In the genomic region with DNA sequence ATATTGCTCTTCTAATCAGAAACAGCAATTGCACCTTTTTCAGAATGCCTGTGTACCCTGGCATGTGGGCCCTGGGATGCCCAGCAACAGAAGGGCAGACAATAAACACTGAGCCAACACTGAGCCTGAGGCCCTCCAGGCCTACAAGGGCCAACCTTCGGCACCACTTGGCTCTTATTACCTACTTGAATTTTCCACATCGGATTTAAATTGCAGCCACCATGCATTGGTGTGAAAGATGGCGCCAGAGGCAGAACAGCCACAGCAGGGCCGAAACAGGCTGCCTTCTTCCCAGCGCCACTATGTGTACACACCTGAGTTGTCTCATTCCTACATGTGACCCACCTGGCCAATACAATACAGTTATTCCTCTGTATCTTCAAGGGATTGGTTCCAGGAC, we compare ENCODE assay signal across 18 cellular contexts. TPM values are rescaled to one million over a fixed set of nuclear protein-coding genes. Genes with fewer than 3 reads are reported as not detected.
A peak's percentile ranks its signal among the peaks of the same experiment; 100 is the strongest.
DNase-seq lines count a peak whose midpoint lies in the region; ATAC-seq and TF ChIP-seq lines count a peak whose summit lies in the region.
"Had no signal": no experiment of that assay in that cellular context is flagged by ENCODE, and none has a peak within 500 bp of the region (broad histone marks: within the 10 kb centered on the region; RNA-seq: fewer than 3 reads in every experiment).

No MANE protein-coding gene starts in this region.

- no peak overlapping the region for H3K27ac ChIP-seq in right cardiac atrium (ENCODE audit: low read length)
- H3K27ac ChIP-seq in spleen: no peak overlapping the region
- H3K27ac ChIP-seq: 22Rv1, BLaER1, C4-2B had no signal

- DNase-seq in DMS53 (lab: John Stamatoyannopoulos, UW) (peak; percentile 39), DMS53 treated with DMSO at 0.1 percent for 48 hours (lab: John Stamatoyannopoulos, UW; ENCODE audit: unreplicated experiment) (no peak), cardiac septum (ENCODE audit: low spot score) (peak; percentile 26), right cardiac atrium (no peak), spleen (peak; percentile 53)
- DNase-seq: Caco-2; CD4-positive, CD25-positive, alpha-beta regulatory T cell; CD8-positive, alpha-beta T cell; DMS153; DMS79 treated with DMSO at 0.1 percent for 48 hours; GF-D8; GOT3; HFFc6 had no signal

- 95% methylated on average over 5 of the region's 5 CpGs for WGBS in right cardiac atrium
- 95 to 98% (median 97%) methylated on average over 5 of the region's 5 CpGs for WGBS in spleen, 5 donors

- no peaks in the 10 kb centered on the region for H3K27me3 ChIP-seq in right cardiac atrium (ENCODE audit: control insufficient read depth, insufficient read depth)
- H3K27me3 ChIP-seq in spleen (replicated peaks in 1 of 7): no peaks in the 10 kb centered on the region
- H3K27me3 ChIP-seq: BLaER1 had no signal

- H3K9me3 ChIP-seq in right cardiac atrium (ENCODE audit: control insufficient read depth, low read length): no peaks in the 10 kb centered on the region
- H3K9me3 ChIP-seq in spleen: no peaks in the 10 kb centered on the region
- H3K9me3 ChIP-seq: BLaER1, Caco-2, HAP-1 had no signal

- intact Hi-C loops in cardiac septum (cut with DNase I) (no loop called here), right cardiac atrium (cut with DNase I) (loop anchor here in 1 of 4 donors (5.0 kb wide), 1 partner anchor 48 kb away; no protein-coding TSS in a partner anchor), spleen (cut with DNase I; ENCODE audit: low total_unique reads) (loop anchor here (10.0 kb wide), 1 partner anchor 51 kb away; a partner anchor contains a TSS)

- TF ChIP-seq CTCF in spleen (IDR thresholded peaks at IDR 0.05 in 8 of 11, conservative IDR thresholded peaks at IDR 0.05 in 3 of 11): no peak

- H3K36me3 ChIP-seq in spleen: no peaks in the 10 kb centered on the region
- H3K36me3 ChIP-seq: BLaER1, HAP-1 had no signal

- ATAC-seq in right cardiac atrium: no peak
- ATAC-seq in HG03457 (IDR thresholded peaks at IDR 0.05; ENCODE audit: unreplicated experiment): no peak
- ATAC-seq: CD8-positive, alpha-beta T cell had no signal

- H3K4me3 ChIP-seq in right cardiac atrium (ENCODE audit: low read length) (no peak overlapping the region), spleen (no peak overlapping the region)
- H3K4me3 ChIP-seq: BLaER1, HAP-1 had no signal

- H3K4me1 ChIP-seq in right cardiac atrium (ENCODE audit: control insufficient read depth, insufficient read depth, low read length) (no peaks in the 10 kb centered on the region), spleen (peaks cover 4 to 14% (median 7%) of the 10 kb centered on the region in 6 donors)
- H3K4me1 ChIP-seq: Caco-2 had no signal

- no peak for TF ChIP-seq POLR2A in spleen (IDR thresholded peaks at IDR 0.05)

RNA-seq across cellular contexts. Expression of a gene that starts 51.4 kb away (rescaled TPM):
- total RNA-seq in cardiac septum (1.5 TPM), right cardiac atrium (1 to 10 TPM; 1.2 to 1.7 (median 1.2) TPM), spleen (10 to 100 TPM in 3 of 7 donors, 1 to 10 TPM in 4; 6.0 to 14.5 (median 9.8) TPM)
- polyA plus RNA-seq in right cardiac atrium (0.68 TPM), spleen (1 to 10 TPM; 5.0 to 7.1 (median 5.7) TPM)

Comparison
In these comparisons a context has a peak if more than half of its experiments do, and no peak if none do; other contexts are left out.
1. DNase-seq: peak in DMS53 (single experiment), cardiac septum (single experiment) and spleen (single experiment); none in DMS53 treated with DMSO at 0.1 percent for 48 hours (single experiment) and right cardiac atrium (0 of 3).